21 cellular contexts compared by ENCODE assay signal in genomic region chr3:155034786-155035185, GRCh38. TPM values are rescaled to one million over a fixed set of nuclear protein-coding genes. Genes with fewer than 3 reads are reported as not detected.
"Had no signal": no experiment of that assay in that cellular context is flagged by ENCODE, and none has a peak within 500 bp of the region (broad histone marks: within the 10 kb centered on the region; RNA-seq: fewer than 3 reads in every experiment).

No MANE protein-coding gene starts in this region.

- FAIRE-seq: urothelium cell line had no signal

- H3K27me3 ChIP-seq: gastrocnemius medialis, heart right ventricle, neural progenitor cell, ovary, right atrium auricular region, suprapubic skin, thyroid gland had no signal

- H3K9me3 ChIP-seq: gastrocnemius medialis, lower lobe of right lung, ovary, suprapubic skin, thyroid gland had no signal

- H3K4me3 ChIP-seq: gastrocnemius medialis, heart right ventricle, left ventricle myocardium inferior, lower lobe of right lung, neural progenitor cell, ovary, right atrium auricular region, suprapubic skin, thyroid gland had no signal

- H3K4me1 ChIP-seq: gastrocnemius medialis, left ventricle myocardium inferior, right atrium auricular region, suprapubic skin, thyroid gland had no signal

- H3K4me2 ChIP-seq: neural progenitor cell had no signal

- H2AFZ ChIP-seq: neural progenitor cell had no signal

- H3K9ac ChIP-seq: neural progenitor cell had no signal

- H3K27ac ChIP-seq: gastrocnemius medialis, heart right ventricle, left ventricle myocardium inferior, lower lobe of right lung, neural progenitor cell, ovary, right atrium auricular region, suprapubic skin, thyroid gland had no signal

- DNase-seq: effector memory CD8-positive, alpha-beta T cell; gastrocnemius medialis; heart right ventricle; immature natural killer cell; kidney; left cardiac atrium; left ventricle myocardium inferior; lower lobe of right lung; midbrain; nucleus accumbens; ovary; stimulated activated CD4-positive, alpha-beta T cell treated with anti-CD3 and anti-CD28 coated beads, Interleukin-4, amount 100 ng/mL, for 1 hour; stimulated activated CD8-positive, alpha-beta memory T cell treated with anti-CD3 and anti-CD28 coated beads, Interleukin-4, amount 100 ng/mL, for 48 hours; stimulated activated naive CD8-positive, alpha-beta T cell treated with anti-CD3 and anti-CD28 coated beads, Interleukin-15, Interleukin-2, amounts not matched to agents 100 U/mL and 50 U/mL, for 24 hours; thyroid gland had no signal

- H3K36me3 ChIP-seq: gastrocnemius medialis, heart right ventricle, left ventricle myocardium inferior, lower lobe of right lung, neural progenitor cell, ovary, right atrium auricular region, suprapubic skin, thyroid gland had no signal

- ATAC-seq: effector memory CD8-positive, alpha-beta T cell; gastrocnemius medialis; heart right ventricle; left cardiac atrium; lower lobe of right lung; natural killer cell treated with Interleukin-12 subunit alpha and Interleukin-12 subunit beta and Interleukin-15 and Interleukin-18, amount 100 ng/mL, for 72 hours; stimulated activated effector memory CD8-positive, alpha-beta T cell treated with anti-CD3 and anti-CD28 coated beads, Interleukin-12 subunit alpha, Interleukin-12 subunit beta, amount 100 ng/mL, for 72 hours; stimulated activated naive CD8-positive, alpha-beta T cell treated with anti-CD3 and anti-CD28 coated beads, Interleukin-15, Interleukin-2, amounts not matched to agents 100 U/mL and 50 U/mL, for 24 hours had no signal

RNA-seq across cellular contexts. Expression of gene MME, which starts 45.3 kb away (rescaled TPM):
- total RNA-seq: natural killer cell treated with Interleukin-12 subunit alpha and Interleukin-12 subunit beta and Interleukin-15 and Interleukin-18, amount 100 ng/mL, for 72 hours had no signal
- polyA plus RNA-seq: immature natural killer cell had no signal
